In the genomic region with DNA sequence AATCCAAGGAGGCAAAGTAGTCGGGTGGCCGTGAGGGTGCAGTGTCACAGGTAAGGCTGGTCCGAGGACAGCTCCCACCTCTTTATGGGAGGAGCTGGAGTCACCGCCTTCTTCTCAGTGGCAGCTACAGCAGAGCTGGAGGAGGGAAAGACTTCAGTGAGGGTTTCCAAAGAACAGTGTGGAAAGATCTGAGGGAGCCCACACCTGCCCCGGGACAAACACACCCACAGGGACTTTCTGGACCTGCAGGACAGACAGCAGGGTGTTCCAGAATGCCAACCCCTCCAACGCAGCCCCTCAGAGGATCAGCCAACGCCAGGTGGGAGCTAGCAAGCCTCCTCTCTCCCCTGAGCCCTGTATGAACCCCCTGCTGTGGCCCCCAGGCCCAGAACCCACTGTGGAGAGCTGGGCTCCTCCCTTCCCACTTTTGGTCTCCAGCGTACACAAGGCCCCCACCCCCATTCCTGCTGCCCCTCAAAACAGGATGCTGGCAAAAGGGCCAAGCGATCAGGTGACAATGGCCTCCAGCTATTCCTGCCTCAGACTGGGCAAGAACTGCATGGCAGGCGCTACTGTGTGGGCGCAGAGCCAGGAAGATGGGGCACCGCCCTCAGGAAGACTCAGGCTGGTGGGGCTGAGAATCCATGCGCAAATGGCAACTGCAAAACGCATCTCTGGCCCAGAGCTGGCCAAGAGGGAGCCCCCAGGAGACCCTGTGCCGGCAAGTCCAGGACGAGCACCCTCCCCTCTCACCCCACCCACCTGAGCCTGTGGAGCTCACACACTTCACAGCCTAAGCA, we compare ENCODE assay signal across 1 cellular context.
TF ChIP-seq lines count a peak whose summit lies in the region.

No MANE protein-coding gene starts in this region.

TF ChIP-seq in HEK293, 187 proteins besides CTCF, POLR2A, EP300 and RAD21 (continued from another document):
- TF ChIP-seq, protein P1, sequence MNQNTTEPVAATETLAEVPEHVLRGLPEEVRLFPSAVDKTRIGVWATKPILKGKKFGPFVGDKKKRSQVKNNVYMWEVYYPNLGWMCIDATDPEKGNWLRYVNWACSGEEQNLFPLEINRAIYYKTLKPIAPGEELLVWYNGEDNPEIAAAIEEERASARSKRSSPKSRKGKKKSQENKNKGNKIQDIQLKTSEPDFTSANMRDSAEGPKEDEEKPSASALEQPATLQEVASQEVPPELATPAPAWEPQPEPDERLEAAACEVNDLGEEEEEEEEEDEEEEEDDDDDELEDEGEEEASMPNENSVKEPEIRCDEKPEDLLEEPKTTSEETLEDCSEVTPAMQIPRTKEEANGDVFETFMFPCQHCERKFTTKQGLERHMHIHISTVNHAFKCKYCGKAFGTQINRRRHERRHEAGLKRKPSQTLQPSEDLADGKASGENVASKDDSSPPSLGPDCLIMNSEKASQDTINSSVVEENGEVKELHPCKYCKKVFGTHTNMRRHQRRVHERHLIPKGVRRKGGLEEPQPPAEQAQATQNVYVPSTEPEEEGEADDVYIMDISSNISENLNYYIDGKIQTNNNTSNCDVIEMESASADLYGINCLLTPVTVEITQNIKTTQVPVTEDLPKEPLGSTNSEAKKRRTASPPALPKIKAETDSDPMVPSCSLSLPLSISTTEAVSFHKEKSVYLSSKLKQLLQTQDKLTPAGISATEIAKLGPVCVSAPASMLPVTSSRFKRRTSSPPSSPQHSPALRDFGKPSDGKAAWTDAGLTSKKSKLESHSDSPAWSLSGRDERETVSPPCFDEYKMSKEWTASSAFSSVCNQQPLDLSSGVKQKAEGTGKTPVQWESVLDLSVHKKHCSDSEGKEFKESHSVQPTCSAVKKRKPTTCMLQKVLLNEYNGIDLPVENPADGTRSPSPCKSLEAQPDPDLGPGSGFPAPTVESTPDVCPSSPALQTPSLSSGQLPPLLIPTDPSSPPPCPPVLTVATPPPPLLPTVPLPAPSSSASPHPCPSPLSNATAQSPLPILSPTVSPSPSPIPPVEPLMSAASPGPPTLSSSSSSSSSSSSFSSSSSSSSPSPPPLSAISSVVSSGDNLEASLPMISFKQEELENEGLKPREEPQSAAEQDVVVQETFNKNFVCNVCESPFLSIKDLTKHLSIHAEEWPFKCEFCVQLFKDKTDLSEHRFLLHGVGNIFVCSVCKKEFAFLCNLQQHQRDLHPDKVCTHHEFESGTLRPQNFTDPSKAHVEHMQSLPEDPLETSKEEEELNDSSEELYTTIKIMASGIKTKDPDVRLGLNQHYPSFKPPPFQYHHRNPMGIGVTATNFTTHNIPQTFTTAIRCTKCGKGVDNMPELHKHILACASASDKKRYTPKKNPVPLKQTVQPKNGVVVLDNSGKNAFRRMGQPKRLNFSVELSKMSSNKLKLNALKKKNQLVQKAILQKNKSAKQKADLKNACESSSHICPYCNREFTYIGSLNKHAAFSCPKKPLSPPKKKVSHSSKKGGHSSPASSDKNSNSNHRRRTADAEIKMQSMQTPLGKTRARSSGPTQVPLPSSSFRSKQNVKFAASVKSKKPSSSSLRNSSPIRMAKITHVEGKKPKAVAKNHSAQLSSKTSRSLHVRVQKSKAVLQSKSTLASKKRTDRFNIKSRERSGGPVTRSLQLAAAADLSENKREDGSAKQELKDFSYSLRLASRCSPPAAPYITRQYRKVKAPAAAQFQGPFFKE (tag by site-specific recombination; IDR thresholded peaks at IDR 0.05; ENCODE audit: borderline replicate concordance), result no peak
- TF ChIP-seq, protein P2, sequence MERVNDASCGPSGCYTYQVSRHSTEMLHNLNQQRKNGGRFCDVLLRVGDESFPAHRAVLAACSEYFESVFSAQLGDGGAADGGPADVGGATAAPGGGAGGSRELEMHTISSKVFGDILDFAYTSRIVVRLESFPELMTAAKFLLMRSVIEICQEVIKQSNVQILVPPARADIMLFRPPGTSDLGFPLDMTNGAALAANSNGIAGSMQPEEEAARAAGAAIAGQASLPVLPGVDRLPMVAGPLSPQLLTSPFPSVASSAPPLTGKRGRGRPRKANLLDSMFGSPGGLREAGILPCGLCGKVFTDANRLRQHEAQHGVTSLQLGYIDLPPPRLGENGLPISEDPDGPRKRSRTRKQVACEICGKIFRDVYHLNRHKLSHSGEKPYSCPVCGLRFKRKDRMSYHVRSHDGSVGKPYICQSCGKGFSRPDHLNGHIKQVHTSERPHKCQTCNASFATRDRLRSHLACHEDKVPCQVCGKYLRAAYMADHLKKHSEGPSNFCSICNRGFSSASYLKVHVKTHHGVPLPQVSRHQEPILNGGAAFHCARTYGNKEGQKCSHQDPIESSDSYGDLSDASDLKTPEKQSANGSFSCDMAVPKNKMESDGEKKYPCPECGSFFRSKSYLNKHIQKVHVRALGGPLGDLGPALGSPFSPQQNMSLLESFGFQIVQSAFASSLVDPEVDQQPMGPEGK (tag by site-specific recombination; IDR thresholded peaks at IDR 0.05), result 0 out of 2 replicates have a peak, but pooled peaks have one; percentile 23
- peak; percentile 68 for TF ChIP-seq OSR2 (tag by site-specific recombination; IDR thresholded peaks at IDR 0.05)
- no peak for TF ChIP-seq ZNF600 (tag by site-specific recombination; IDR thresholded peaks at IDR 0.05)
- no peak for TF ChIP-seq KLF8 (tag by site-specific recombination; IDR thresholded peaks at IDR 0.05)
- TF ChIP-seq, protein P3, sequence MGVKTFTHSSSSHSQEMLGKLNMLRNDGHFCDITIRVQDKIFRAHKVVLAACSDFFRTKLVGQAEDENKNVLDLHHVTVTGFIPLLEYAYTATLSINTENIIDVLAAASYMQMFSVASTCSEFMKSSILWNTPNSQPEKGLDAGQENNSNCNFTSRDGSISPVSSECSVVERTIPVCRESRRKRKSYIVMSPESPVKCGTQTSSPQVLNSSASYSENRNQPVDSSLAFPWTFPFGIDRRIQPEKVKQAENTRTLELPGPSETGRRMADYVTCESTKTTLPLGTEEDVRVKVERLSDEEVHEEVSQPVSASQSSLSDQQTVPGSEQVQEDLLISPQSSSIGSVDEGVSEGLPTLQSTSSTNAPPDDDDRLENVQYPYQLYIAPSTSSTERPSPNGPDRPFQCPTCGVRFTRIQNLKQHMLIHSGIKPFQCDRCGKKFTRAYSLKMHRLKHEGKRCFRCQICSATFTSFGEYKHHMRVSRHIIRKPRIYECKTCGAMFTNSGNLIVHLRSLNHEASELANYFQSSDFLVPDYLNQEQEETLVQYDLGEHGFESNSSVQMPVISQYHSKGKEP (tag by site-specific recombination; IDR thresholded peaks at IDR 0.05), result peak; percentile 68; the same call in 1 of the 2 replicates
- TF ChIP-seq, protein P4, sequence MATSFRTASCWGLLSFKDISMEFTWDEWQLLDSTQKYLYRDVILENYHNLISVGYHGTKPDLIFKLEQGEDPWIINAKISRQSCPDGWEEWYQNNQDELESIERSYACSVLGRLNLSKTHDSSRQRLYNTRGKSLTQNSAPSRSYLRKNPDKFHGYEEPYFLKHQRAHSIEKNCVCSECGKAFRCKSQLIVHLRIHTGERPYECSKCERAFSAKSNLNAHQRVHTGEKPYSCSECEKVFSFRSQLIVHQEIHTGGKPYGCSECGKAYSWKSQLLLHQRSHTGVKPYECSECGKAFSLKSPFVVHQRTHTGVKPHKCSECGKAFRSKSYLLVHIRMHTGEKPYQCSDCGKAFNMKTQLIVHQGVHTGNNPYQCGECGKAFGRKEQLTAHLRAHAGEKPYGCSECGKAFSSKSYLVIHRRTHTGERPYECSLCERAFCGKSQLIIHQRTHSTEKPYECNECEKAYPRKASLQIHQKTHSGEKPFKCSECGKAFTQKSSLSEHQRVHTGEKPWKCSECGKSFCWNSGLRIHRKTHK (tag by site-specific recombination; IDR thresholded peaks at IDR 0.05), result no peak
- no peak for TF ChIP-seq MEIS1 (CRISPR knock-in tag; IDR thresholded peaks at IDR 0.05; ENCODE audit: borderline replicate concordance)
- TF ChIP-seq GLIS2 (tag by site-specific recombination; IDR thresholded peaks at IDR 0.05), result 0 out of 2 replicates have a peak, but pooled peaks have one; percentile 5
